Comparison of ENCODE assay signal across 8 cellular contexts in the genomic region with DNA sequence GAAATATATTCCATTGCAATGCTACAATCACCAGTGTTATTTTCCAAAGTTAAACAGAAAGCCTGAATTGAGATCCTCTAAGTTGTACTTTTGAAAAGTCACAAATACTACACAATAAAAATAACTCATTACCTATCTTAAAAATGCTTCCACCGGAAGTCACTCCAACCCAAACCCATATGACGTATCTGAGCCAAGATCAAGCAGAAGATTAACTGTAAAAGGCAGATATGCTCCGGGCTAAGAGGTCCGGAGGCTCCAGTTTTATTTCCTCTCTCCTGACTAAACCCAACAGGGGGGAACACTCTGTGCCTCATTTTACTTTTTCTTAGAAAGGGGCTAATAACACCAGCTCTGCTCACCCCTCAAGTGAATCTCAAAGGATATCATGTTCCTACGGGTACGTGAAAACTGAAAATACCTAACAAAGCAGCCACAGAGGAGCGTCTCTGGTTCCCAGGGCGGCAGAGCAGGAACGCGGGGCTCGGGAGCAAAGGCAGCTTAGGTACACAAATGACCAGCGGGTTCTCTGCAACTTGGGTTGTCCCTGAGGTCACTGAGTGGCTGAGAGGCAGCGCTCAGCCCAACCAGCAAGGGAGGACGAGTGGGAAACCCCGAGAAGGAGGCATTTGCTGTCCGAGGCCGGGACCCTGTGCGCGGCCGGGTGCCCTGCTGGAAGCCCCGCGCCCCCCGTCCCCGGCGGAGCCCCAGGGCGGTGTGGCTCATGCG. TPM values are rescaled to one million over a fixed set of nuclear protein-coding genes. Genes with fewer than 3 reads are reported as not detected.
DNase-seq lines count a peak whose midpoint lies in the region; ATAC-seq and TF ChIP-seq lines count a peak whose summit lies in the region.

No MANE protein-coding gene starts in this region.

- H3K36me3 ChIP-seq in SJCRH30, result no peaks in the 10 kb centered on the region
- H3K36me3 ChIP-seq in endodermal cell (ENCODE audit: control insufficient read depth, insufficient read depth, low read length), result peaks cover 11% of the 10 kb centered on the region
- H3K36me3 ChIP-seq in mucosa of descending colon (ENCODE audit: low read depth), result no peaks in the 10 kb centered on the region

- peaks cover 2% of the 10 kb centered on the region for H3K9me3 Mint-ChIP-seq in endodermal cell

- H3K4me1 ChIP-seq in SJCRH30, result no peaks in the 10 kb centered on the region; the same call in 1 of the 2 replicates
- no peaks in the 10 kb centered on the region for H3K4me1 ChIP-seq in endodermal cell (ENCODE audit: control insufficient read depth, insufficient read depth, low read length)
- H3K4me1 ChIP-seq in mucosa of descending colon (ENCODE audit: low read depth), result peaks cover 32% of the 10 kb centered on the region

- no peak for TF ChIP-seq CTCF in endodermal cell (conservative IDR thresholded peaks at IDR 0.05)
- no peak for TF ChIP-seq CTCF in mucosa of descending colon (IDR thresholded peaks at IDR 0.05)

- DNase-seq in SIG-M5 treated with dmso at 0.1 percent for 504 hours (lab: John Stamatoyannopoulos, UW; ENCODE audit: unreplicated experiment) (peak; percentile 47), SIG-M5 (lab: John Stamatoyannopoulos, UW) (no peak), SJCRH30 (peak; percentile 37 to 45), endodermal cell (no peak), mucosa of descending colon (peak in 2 of 3 donors; percentile 67 to 81), NCI-H128 (lab: John Stamatoyannopoulos, UW; ENCODE audit: unreplicated experiment) (no peak), cortex of kidney (lab: John Stamatoyannopoulos, UW) (no peak)

- ATAC-seq in HG02798 (IDR thresholded peaks at IDR 0.05; ENCODE audit: poor library complexity, unreplicated experiment) (peak; percentile 25), mucosa of descending colon (peak; percentile 36)

- H3K9me3 ChIP-seq in SJCRH30 (replicated peaks) (no peaks in the 10 kb centered on the region; the same call in 1 of the 2 replicates), endodermal cell (ENCODE audit: control insufficient read depth, low read length) (no peaks in the 10 kb centered on the region), mucosa of descending colon (no peaks in the 10 kb centered on the region)

- peaks cover 6% of the 10 kb centered on the region for H3K27me3 Mint-ChIP-seq in endodermal cell (ENCODE audit: insufficient read depth)

- peak overlapping the region; percentile 15; the same call in 1 of the 2 replicates for H3K27ac ChIP-seq in SJCRH30
- H3K27ac ChIP-seq in endodermal cell (ENCODE audit: low read depth, low read length), result no peak overlapping the region

- 5 to 8% methylated on average over 17 to 27 of the region's 27 CpGs for WGBS in endodermal cell (ENCODE audit: insufficient coverage in 1 of 2, insufficient read length in 1 of 2), 2 experiments

- H3K4me1 Mint-ChIP-seq in endodermal cell, result peaks cover 34% of the 10 kb centered on the region

- intact Hi-C loops in mucosa of descending colon (cut with DNase I, micrococcal nuclease), result no loop called here

- H3K4me3 ChIP-seq in SJCRH30 (peak overlapping the region; percentile 76), endodermal cell (ENCODE audit: low read length) (peak overlapping the region; percentile 98), mucosa of descending colon (peak overlapping the region; percentile 70)

- peak overlapping the region; percentile 58 for H3K9ac ChIP-seq in endodermal cell (ENCODE audit: extremely low read depth, low read length, poor library complexity, severe bottlenecking)

- peak overlapping the region; percentile 80 for H3K4me3 Mint-ChIP-seq in endodermal cell

- H3K27ac Mint-ChIP-seq in endodermal cell, result peak overlapping the region; percentile 96

- peaks cover 19% of the 10 kb centered on the region for H3K36me3 Mint-ChIP-seq in endodermal cell (ENCODE audit: low read depth)

- no peaks in the 10 kb centered on the region for H3K27me3 ChIP-seq in SJCRH30
- H3K27me3 ChIP-seq in endodermal cell (ENCODE audit: control insufficient read depth, insufficient read depth, low read length, poor library complexity, severe bottlenecking), result no peaks in the 10 kb centered on the region

RNA-seq across cellular contexts. Expression of a gene that starts 0.8 kb away (rescaled TPM):
- 5.7 and 5.8 TPM in 2 replicates for total RNA-seq in SJCRH30 (2014; rRNA removed; shearing (Covaris generic))
- 10 to 100 TPM; 12.6 to 14.2 TPM for total RNA-seq in endodermal cell
- polyA plus RNA-seq in endodermal cell (2013, experiment 1 of 2), result 5.4 TPM
- 6.1 TPM for polyA plus RNA-seq in endodermal cell (2013, experiment 2 of 2)
- total RNA-seq in mucosa of descending colon, result 10 to 100 TPM; 24.4 to 45.2 (median 33.7) TPM

RNA-seq across cellular contexts. Expression of a gene that starts 54.6 kb away (rescaled TPM):
- 17.3 and 19.5 TPM in 2 replicates for total RNA-seq in SJCRH30 (2014; rRNA removed; shearing (Covaris generic))
- total RNA-seq in endodermal cell (10 to 100 TPM; 31.3 to 33.4 TPM), mucosa of descending colon (10 to 100 TPM; 32.8 to 49.6 (median 38.8) TPM)
- polyA plus RNA-seq in endodermal cell (2013, experiment 1 of 2), result 23.2 TPM
- 22.0 TPM for polyA plus RNA-seq in endodermal cell (2013, experiment 2 of 2)

Comparison
In these comparisons a context has a peak if more than half of its experiments do, and no peak if none do; other contexts are left out.
1. DNase-seq: peak in SIG-M5 treated with dmso at 0.1 percent for 504 hours (single experiment), SJCRH30 (2 of 2) and mucosa of descending colon (2 of 3); none in SIG-M5 (single experiment), endodermal cell (single experiment), NCI-H128 (single experiment) and cortex of kidney (single experiment).
2. Peak in every context shown above with its lines, with median percentiles within 50 percentile points of each other: H3K4me3 ChIP-seq.